In the genomic region with DNA sequence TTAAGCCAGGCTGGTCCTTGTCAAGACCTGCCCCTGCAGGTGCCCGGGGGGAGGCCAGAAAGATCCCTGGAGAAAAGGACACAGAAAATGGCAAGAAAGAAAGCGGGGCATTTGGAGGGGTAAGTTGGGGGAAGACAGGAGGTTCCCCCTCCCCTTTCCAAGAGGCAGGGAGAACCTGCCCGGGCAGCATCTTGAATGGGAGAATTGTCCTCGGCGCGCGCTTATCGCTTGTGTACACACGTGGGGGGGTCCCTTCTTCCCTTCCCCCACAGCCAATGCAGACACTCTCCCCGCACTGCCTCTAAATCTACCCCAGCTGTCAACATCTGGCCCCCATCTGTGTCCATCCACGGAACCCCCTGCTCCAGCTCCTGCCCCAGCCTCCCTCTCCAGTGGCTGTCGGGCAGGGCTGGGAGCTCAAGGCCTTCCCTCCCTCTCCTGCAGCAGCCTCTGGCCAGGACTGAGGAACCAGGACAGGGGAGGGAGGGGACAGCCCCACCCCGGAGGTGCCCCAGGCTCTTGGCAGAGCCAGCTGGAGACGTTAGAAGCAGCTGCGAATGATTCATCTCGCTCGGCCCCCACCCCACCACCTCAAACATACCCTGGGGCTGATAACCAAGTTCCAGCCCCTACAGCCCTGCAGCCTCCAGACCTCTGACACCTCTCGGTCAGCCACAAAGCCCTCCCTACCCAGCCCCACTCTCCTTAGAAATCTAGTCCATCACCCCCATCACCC, we compare ENCODE assay signal across 1 cellular context.
TF ChIP-seq lines count a peak whose summit lies in the region.

No MANE protein-coding gene starts in this region.

TF ChIP-seq in HepG2, 621 proteins besides CTCF, POLR2A, EP300 and RAD21 (continued from another document and continues in another):
- TF ChIP-seq HMGXB4 (CRISPR knock-in tag; IDR thresholded peaks at IDR 0.05; ENCODE audit: borderline replicate concordance in 1 of 2, low read depth in 1 of 2) (0 out of 4 replicates have a peak, but pooled peaks of 1 of the 2 experiments have one; percentile 7), NFYC (CRISPR knock-in tag; IDR thresholded peaks at IDR 0.05) (no peak), MAX (IDR thresholded peaks at IDR 0.05) (peak; percentile 56; the same call in 1 of the 2 replicates), ZNF274 (CRISPR knock-in tag; IDR thresholded peaks at IDR 0.05) (no peak), ZBTB33 (CRISPR knock-in tag; IDR thresholded peaks at IDR 0.05) (no peak), CBX1 (IDR thresholded peaks at IDR 0.05; ENCODE audit: low read depth) (no peak), MLLT10 (CRISPR knock-in tag; IDR thresholded peaks at IDR 0.05) (no peak), ESRRA (CRISPR knock-in tag; IDR thresholded peaks at IDR 0.05; ENCODE audit: low read depth) (no peak), LBX2 (CRISPR knock-in tag; IDR thresholded peaks at IDR 0.05; ENCODE audit: borderline replicate concordance) (no peak), SNAPC2 (CRISPR knock-in tag; IDR thresholded peaks at IDR 0.05) (no peak), ZNF512B (CRISPR knock-in tag; IDR thresholded peaks at IDR 0.05; ENCODE audit: borderline replicate concordance) (0 out of 2 replicates have a peak, but pooled peaks have one; percentile 92), ZNF367 (CRISPR knock-in tag; IDR thresholded peaks at IDR 0.05; ENCODE audit: borderline replicate concordance) (no peak), ZNF780A (CRISPR knock-in tag; IDR thresholded peaks at IDR 0.05) (no peak), SCMH1 (CRISPR knock-in tag; IDR thresholded peaks at IDR 0.05; ENCODE audit: borderline replicate concordance) (no peak), AGO2 (optimal IDR thresholded peaks at IDR 0.05; ENCODE audit: low read depth, low read length) (peak; percentile 96), KLF6 (CRISPR knock-in tag; IDR thresholded peaks at IDR 0.05) (no peak), HOXD1 (CRISPR knock-in tag; IDR thresholded peaks at IDR 0.05) (no peak), ZIK1 (CRISPR knock-in tag; IDR thresholded peaks at IDR 0.05; ENCODE audit: borderline replicate concordance, low read depth) (no peak), KDM3A (CRISPR knock-in tag; IDR thresholded peaks at IDR 0.05; ENCODE audit: low read depth) (0 out of 2 replicates have a peak, but pooled peaks have one; percentile 43), JARID2 (CRISPR knock-in tag; IDR thresholded peaks at IDR 0.05; ENCODE audit: insufficient replicate concordance) (no peak), ZNF883 (CRISPR knock-in tag; IDR thresholded peaks at IDR 0.05; ENCODE audit: not compliant biosample characterization) (no peak), CCDC6 (CRISPR knock-in tag; IDR thresholded peaks at IDR 0.05) (no peak), ZBTB20 (CRISPR knock-in tag; IDR thresholded peaks at IDR 0.05; ENCODE audit: borderline replicate concordance, low read depth) (peak; percentile 38; the same call in 1 of the 2 replicates)
- TF ChIP-seq, protein P1, sequence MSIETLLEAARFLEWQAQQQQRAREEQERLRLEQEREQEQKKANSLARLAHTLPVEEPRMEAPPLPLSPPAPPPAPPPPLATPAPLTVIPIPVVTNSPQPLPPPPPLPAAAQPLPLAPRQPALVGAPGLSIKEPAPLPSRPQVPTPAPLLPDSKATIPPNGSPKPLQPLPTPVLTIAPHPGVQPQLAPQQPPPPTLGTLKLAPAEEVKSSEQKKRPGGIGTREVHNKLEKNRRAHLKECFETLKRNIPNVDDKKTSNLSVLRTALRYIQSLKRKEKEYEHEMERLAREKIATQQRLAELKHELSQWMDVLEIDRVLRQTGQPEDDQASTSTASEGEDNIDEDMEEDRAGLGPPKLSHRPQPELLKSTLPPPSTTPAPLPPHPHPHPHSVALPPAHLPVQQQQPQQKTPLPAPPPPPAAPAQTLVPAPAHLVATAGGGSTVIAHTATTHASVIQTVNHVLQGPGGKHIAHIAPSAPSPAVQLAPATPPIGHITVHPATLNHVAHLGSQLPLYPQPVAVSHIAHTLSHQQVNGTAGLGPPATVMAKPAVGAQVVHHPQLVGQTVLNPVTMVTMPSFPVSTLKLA (IDR thresholded peaks at IDR 0.05), result no peak
- TF ChIP-seq, protein P2, sequence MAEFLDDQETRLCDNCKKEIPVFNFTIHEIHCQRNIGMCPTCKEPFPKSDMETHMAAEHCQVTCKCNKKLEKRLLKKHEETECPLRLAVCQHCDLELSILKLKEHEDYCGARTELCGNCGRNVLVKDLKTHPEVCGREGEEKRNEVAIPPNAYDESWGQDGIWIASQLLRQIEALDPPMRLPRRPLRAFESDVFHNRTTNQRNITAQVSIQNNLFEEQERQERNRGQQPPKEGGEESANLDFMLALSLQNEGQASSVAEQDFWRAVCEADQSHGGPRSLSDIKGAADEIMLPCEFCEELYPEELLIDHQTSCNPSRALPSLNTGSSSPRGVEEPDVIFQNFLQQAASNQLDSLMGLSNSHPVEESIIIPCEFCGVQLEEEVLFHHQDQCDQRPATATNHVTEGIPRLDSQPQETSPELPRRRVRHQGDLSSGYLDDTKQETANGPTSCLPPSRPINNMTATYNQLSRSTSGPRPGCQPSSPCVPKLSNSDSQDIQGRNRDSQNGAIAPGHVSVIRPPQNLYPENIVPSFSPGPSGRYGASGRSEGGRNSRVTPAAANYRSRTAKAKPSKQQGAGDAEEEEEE (CRISPR knock-in tag; IDR thresholded peaks at IDR 0.05; ENCODE audit: borderline replicate concordance), result no peak
- TF ChIP-seq, protein P3, sequence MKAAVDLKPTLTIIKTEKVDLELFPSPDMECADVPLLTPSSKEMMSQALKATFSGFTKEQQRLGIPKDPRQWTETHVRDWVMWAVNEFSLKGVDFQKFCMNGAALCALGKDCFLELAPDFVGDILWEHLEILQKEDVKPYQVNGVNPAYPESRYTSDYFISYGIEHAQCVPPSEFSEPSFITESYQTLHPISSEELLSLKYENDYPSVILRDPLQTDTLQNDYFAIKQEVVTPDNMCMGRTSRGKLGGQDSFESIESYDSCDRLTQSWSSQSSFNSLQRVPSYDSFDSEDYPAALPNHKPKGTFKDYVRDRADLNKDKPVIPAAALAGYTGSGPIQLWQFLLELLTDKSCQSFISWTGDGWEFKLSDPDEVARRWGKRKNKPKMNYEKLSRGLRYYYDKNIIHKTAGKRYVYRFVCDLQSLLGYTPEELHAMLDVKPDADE (CRISPR knock-in tag; IDR thresholded peaks at IDR 0.05), result no peak
- TF ChIP-seq, protein P4, sequence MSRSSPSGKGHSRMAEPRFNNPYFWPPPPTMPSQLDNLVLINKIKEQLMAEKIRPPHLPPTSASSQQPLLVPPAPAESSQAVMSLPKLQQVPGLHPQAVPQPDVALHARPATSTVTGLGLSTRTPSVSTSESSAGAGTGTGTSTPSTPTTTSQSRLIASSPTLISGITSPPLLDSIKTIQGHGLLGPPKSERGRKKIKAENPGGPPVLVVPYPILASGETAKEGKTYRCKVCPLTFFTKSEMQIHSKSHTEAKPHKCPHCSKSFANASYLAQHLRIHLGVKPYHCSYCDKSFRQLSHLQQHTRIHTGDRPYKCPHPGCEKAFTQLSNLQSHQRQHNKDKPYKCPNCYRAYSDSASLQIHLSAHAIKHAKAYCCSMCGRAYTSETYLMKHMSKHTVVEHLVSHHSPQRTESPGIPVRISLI (CRISPR knock-in tag; IDR thresholded peaks at IDR 0.05; ENCODE audit: borderline replicate concordance), result peak; percentile 40; the same call in 1 of the 2 replicates
- TF ChIP-seq, protein P5, sequence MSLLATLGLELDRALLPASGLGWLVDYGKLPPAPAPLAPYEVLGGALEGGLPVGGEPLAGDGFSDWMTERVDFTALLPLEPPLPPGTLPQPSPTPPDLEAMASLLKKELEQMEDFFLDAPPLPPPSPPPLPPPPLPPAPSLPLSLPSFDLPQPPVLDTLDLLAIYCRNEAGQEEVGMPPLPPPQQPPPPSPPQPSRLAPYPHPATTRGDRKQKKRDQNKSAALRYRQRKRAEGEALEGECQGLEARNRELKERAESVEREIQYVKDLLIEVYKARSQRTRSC (CRISPR knock-in tag; IDR thresholded peaks at IDR 0.05; ENCODE audit: low read depth), result no peak
- TF ChIP-seq, protein P6, sequence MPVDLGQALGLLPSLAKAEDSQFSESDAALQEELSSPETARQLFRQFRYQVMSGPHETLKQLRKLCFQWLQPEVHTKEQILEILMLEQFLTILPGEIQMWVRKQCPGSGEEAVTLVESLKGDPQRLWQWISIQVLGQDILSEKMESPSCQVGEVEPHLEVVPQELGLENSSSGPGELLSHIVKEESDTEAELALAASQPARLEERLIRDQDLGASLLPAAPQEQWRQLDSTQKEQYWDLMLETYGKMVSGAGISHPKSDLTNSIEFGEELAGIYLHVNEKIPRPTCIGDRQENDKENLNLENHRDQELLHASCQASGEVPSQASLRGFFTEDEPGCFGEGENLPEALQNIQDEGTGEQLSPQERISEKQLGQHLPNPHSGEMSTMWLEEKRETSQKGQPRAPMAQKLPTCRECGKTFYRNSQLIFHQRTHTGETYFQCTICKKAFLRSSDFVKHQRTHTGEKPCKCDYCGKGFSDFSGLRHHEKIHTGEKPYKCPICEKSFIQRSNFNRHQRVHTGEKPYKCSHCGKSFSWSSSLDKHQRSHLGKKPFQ (CRISPR knock-in tag; IDR thresholded peaks at IDR 0.05; ENCODE audit: insufficient replicate concordance), result no peak
- TF ChIP-seq, protein P7, sequence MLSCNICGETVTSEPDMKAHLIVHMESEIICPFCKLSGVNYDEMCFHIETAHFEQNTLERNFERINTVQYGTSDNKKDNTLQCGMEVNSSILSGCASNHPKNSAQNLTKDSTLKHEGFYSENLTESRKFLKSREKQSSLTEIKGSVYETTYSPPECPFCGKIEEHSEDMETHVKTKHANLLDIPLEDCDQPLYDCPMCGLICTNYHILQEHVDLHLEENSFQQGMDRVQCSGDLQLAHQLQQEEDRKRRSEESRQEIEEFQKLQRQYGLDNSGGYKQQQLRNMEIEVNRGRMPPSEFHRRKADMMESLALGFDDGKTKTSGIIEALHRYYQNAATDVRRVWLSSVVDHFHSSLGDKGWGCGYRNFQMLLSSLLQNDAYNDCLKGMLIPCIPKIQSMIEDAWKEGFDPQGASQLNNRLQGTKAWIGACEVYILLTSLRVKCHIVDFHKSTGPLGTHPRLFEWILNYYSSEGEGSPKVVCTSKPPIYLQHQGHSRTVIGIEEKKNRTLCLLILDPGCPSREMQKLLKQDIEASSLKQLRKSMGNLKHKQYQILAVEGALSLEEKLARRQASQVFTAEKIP (CRISPR knock-in tag; IDR thresholded peaks at IDR 0.05; ENCODE audit: borderline replicate concordance), result no peak
